ENCODE assay signal across 15 cellular contexts in the genomic region with DNA sequence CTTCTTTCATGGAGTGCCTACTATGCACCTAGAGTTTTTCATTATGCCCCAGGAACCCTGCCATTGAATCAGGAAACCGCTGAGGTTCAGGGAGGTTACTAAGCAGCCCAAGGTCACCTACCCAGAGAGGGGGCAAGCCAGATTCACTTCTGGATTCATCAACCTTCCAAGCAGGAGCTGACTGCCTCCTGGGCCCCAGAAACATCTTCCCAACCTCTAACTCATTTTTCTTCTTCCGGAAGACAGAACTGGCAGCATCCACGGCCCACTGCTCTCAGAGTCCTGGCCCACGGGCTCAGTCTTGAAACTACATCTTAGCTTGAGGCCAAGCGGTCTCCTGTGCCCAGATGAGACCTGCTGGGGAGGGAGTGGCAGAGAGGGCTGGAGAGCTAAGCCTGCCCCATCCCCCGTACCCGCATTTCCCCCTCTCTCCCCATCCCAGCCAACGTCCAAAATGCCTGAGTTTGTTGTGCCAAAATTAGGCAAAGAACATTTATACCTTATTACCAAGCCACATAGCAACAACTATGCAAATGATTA.
DNase-seq lines count a peak whose midpoint lies in the region; ATAC-seq and TF ChIP-seq lines count a peak whose summit lies in the region.
"Had no signal": no experiment of that assay in that cellular context is flagged by ENCODE, and none has a peak within 500 bp of the region (broad histone marks: within the 10 kb centered on the region; RNA-seq: fewer than 3 reads in every experiment).

No MANE protein-coding gene starts in this region.

- H3K9me3 ChIP-seq in IMR-90 (ENCODE audit: control insufficient read depth, insufficient read depth, low read length) (no peaks in the 10 kb centered on the region), colonic mucosa (no peaks in the 10 kb centered on the region)
- H3K9me3 ChIP-seq: left ventricle myocardium inferior had no signal

- no peak overlapping the region for H2AFZ ChIP-seq in IMR-90 (replicated peaks; ENCODE audit: low read length, poor library complexity)

- no peak overlapping the region for H4K5ac ChIP-seq in IMR-90 (ENCODE audit: low read depth, low read length)

- no peak overlapping the region for H3K4me2 ChIP-seq in IMR-90 (ENCODE audit: low read depth, low read length)

- H2BK20ac ChIP-seq in IMR-90 (ENCODE audit: low read depth, low read length) = peak overlapping the region; percentile 88

- H2BK15ac ChIP-seq in IMR-90 (ENCODE audit: low read depth, low read length) = no peak overlapping the region

- CTCF ChIA-PET in IMR-90 (lab: Yijun Ruan, JAX) = interaction anchor here (1.7 kb wide), 1 partner anchor 167 kb away, joined by 3 read pairs; no protein-coding TSS in a partner anchor

- H3K9me3 Mint-ChIP-seq in CD14-positive monocyte (no peaks in the 10 kb centered on the region), osteocyte (ENCODE audit: unreplicated experiment) (peaks cover 8% of the 10 kb centered on the region)

- peaks cover 17% of the 10 kb centered on the region for H3K4me1 ChIP-seq in IMR-90 (ENCODE audit: control insufficient read depth, insufficient read depth, low read length)
- no peaks in the 10 kb centered on the region for H3K4me1 ChIP-seq in colonic mucosa
- H3K4me1 ChIP-seq: left ventricle myocardium inferior had no signal

- H3K27ac Mint-ChIP-seq in CD14-positive monocyte = no peak overlapping the region
- peak overlapping the region; percentile 92 for H3K27ac Mint-ChIP-seq in osteocyte (ENCODE audit: unreplicated experiment)

- H4K91ac ChIP-seq in IMR-90 (ENCODE audit: insufficient read depth, low read depth, low read length) = 0 out of 2 replicates have a peak overlapping the region, but pooled peaks have one; percentile 0

- H3K79me1 ChIP-seq in IMR-90 (ENCODE audit: low read depth in 1 of 2, low read length in 2 of 2) = no peaks in the 10 kb centered on the region

- no peak overlapping the region for H3K18ac ChIP-seq in IMR-90 (ENCODE audit: low read depth, low read length)

- H2BK5ac ChIP-seq in IMR-90 (ENCODE audit: low read depth, low read length, poor library complexity, severe bottlenecking) = no peak overlapping the region

- H3K4me3 Mint-ChIP-seq in CD14-positive monocyte (no peak overlapping the region), osteocyte (ENCODE audit: unreplicated experiment) (no peak overlapping the region)

- H3K27ac ChIP-seq in IMR-90 (ENCODE audit: insufficient read depth, low read length) (no peak overlapping the region), colonic mucosa (no peak overlapping the region)
- H3K27ac ChIP-seq: dorsolateral prefrontal cortex, epithelial cell of prostate, left ventricle myocardium inferior had no signal

- peaks cover 13% of the 10 kb centered on the region for H3K9me1 ChIP-seq in IMR-90 (ENCODE audit: insufficient read depth, low read length)

- peak overlapping the region; percentile 87 for H2BK120ac ChIP-seq in IMR-90 (ENCODE audit: low read depth, low read length)

- H3K4ac ChIP-seq in IMR-90 (ENCODE audit: low read depth, low read length) = peak overlapping the region; percentile 69

- dilution Hi-C loops in IMR-90 (cut with HindIII; ENCODE audit: low sequenced_read_pairs, unreplicated experiment) = no loop called here

- DNase-seq in CD14-positive monocyte (ENCODE audit: low spot score) (no peak), IMR-90 (no peak), colonic mucosa (peak; percentile 4), osteocyte (ENCODE audit: extremely low spot score, unreplicated experiment) (peak; percentile 72), mucosa of gallbladder (ENCODE audit: low spot score) (no peak)
- DNase-seq in activated CD4-positive, alpha-beta T cell treated with anti-CD3 and anti-CD28 coated beads for 1 hour = no peak
- DNase-seq: dorsolateral prefrontal cortex, KBM-7, left ventricle myocardium inferior, NCI-H1092 treated with DMSO at 0.1 percent for 48 hours, NCI-H2107, NCI-H526 had no signal

- no peaks in the 10 kb centered on the region for H3K36me3 Mint-ChIP-seq in CD14-positive monocyte
- H3K36me3 Mint-ChIP-seq in osteocyte (ENCODE audit: unreplicated experiment) = no peaks in the 10 kb centered on the region

- POLR2A ChIA-PET in IMR-90 (lab: Charles Lee; ENCODE audit: unreplicated experiment) = no interaction called here

- H3K9ac ChIP-seq in IMR-90 (ENCODE audit: low read depth, low read length) (no peak overlapping the region), colonic mucosa (ENCODE audit: low read depth in 2 of 2, low read length in 2 of 2) (no peak overlapping the region)

- H3K27me3 Mint-ChIP-seq in CD14-positive monocyte (ENCODE audit: low read depth in 3 of 3) = peaks cover 0 to 3% (median 3%) of the 10 kb centered on the region in 3 donors
- no peaks in the 10 kb centered on the region for H3K27me3 Mint-ChIP-seq in osteocyte (ENCODE audit: unreplicated experiment)

- TF ChIP-seq CTCF in CD14-positive monocyte (IDR thresholded peaks at IDR 0.05) (peak; percentile 52), IMR-90 (conservative IDR thresholded peaks at IDR 0.05; ENCODE audit: low read depth, low read length) (no peak), colonic mucosa (IDR thresholded peaks at IDR 0.05) (peak; percentile 4), osteocyte (IDR thresholded peaks at IDR 0.05) (no peak)

- ATAC-seq in IMR-90 (ENCODE audit: low read depth) (no peak), GM19328 (IDR thresholded peaks at IDR 0.05; ENCODE audit: unreplicated experiment) (no peak), GM19395 (IDR thresholded peaks at IDR 0.05; ENCODE audit: unreplicated experiment) (no peak)

- TF ChIP-seq POLR2A in IMR-90 (IDR thresholded peaks at IDR 0.05; ENCODE audit: low read depth, low read length) = no peak

- H4K8ac ChIP-seq in IMR-90 (ENCODE audit: low read depth in 2 of 2, low read length in 2 of 2) = no peak overlapping the region

- H3K4me1 Mint-ChIP-seq in CD14-positive monocyte = no peaks in the 10 kb centered on the region
- H3K4me1 Mint-ChIP-seq in osteocyte (ENCODE audit: unreplicated experiment) = peaks cover 83% of the 10 kb centered on the region

- H3K36me3 ChIP-seq in IMR-90 (ENCODE audit: control insufficient read depth, insufficient read depth, low read length) (no peaks in the 10 kb centered on the region), colonic mucosa (no peaks in the 10 kb centered on the region)
- H3K36me3 ChIP-seq: left ventricle myocardium inferior had no signal

- BruUV-seq in IMR-90 (replicated peaks; lab: Mats Ljungman, UMichigan) = no TSS peak

- H3K4me3 ChIP-seq in IMR-90 (ENCODE audit: insufficient read depth, low read depth, low read length) (no peak overlapping the region), colonic mucosa (no peak overlapping the region)
- H3K4me3 ChIP-seq: dorsolateral prefrontal cortex, left ventricle myocardium inferior had no signal

- no peak overlapping the region for H3K14ac ChIP-seq in IMR-90 (replicated peaks; ENCODE audit: low read depth, low read length)

- peaks cover 15% of the 10 kb centered on the region for H3K27me3 ChIP-seq in IMR-90 (ENCODE audit: control insufficient read depth, insufficient read depth, low read length)
- no peaks in the 10 kb centered on the region for H3K27me3 ChIP-seq in colonic mucosa

- WGBS in IMR-90 (ENCODE audit: extremely low coverage in 2 of 2, insufficient read length in 1 of 2), 2 experiments = no CpG with 5 or more reads among the region's 8 CpGs

- no peaks in the 10 kb centered on the region for H4K20me1 ChIP-seq in IMR-90 (ENCODE audit: insufficient read depth, low read length)

- no peak overlapping the region for H3K56ac ChIP-seq in IMR-90 (ENCODE audit: extremely low read depth, insufficient read depth, low read length)

- peak overlapping the region; percentile 52 for H2AK5ac ChIP-seq in IMR-90 (ENCODE audit: low read depth, low read length)

- no peak for TF ChIP-seq RAD21 in IMR-90 (IDR thresholded peaks at IDR 0.05; ENCODE audit: low read length)

- intact Hi-C loops in CD14-positive monocyte (cut with micrococcal nuclease) (no loop called here), IMR-90 (cut with micrococcal nuclease) (loop anchor here (10.0 kb wide), 1 partner anchor 406 kb away; no protein-coding TSS in a partner anchor), colonic mucosa (cut with DNase I) (no loop called here)

- peak overlapping the region; percentile 32 for H2AK9ac ChIP-seq in IMR-90 (replicated peaks; ENCODE audit: low read depth, low read length, poor library complexity)

- in situ Hi-C loops in IMR-90 (cut with MboI; ENCODE audit: low sequenced_read_pairs) = loop anchor here (25.0 kb wide), 1 partner anchor 1244 kb away; no protein-coding TSS in a partner anchor

- no peak overlapping the region for H3K23ac ChIP-seq in IMR-90 (ENCODE audit: low read depth, low read length)

TF ChIP-seq in IMR-90, 13 proteins besides CTCF, POLR2A, EP300 and RAD21 (continues in another document):
- TF ChIP-seq FOS (IDR thresholded peaks at IDR 0.05; ENCODE audit: low read depth, low read length) (no peak), MAZ (IDR thresholded peaks at IDR 0.05; ENCODE audit: borderline replicate concordance, low read depth, low read length) (no peak), BHLHE40 (IDR thresholded peaks at IDR 0.05; ENCODE audit: low read depth, low read length) (no peak), RCOR1 (IDR thresholded peaks at IDR 0.05; ENCODE audit: insufficient replicate concordance, low read length) (no peak), CHD1 (IDR thresholded peaks at IDR 0.05; ENCODE audit: low read depth, low read length) (no peak), RFX5 (IDR thresholded peaks at IDR 0.05; ENCODE audit: low read depth, low read length) (no peak), NFE2L2 (IDR thresholded peaks at IDR 0.05; ENCODE audit: low read depth, low read length) (no peak), MXI1 (IDR thresholded peaks at IDR 0.05; ENCODE audit: borderline replicate concordance, low read depth, low read length) (no peak)
- TF ChIP-seq, protein P1, sequence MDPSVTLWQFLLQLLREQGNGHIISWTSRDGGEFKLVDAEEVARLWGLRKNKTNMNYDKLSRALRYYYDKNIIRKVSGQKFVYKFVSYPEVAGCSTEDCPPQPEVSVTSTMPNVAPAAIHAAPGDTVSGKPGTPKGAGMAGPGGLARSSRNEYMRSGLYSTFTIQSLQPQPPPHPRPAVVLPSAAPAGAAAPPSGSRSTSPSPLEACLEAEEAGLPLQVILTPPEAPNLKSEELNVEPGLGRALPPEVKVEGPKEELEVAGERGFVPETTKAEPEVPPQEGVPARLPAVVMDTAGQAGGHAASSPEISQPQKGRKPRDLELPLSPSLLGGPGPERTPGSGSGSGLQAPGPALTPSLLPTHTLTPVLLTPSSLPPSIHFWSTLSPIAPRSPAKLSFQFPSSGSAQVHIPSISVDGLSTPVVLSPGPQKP (IDR thresholded peaks at IDR 0.05; ENCODE audit: borderline replicate concordance, low read depth, low read length) = no peak
- TF ChIP-seq, protein P2, sequence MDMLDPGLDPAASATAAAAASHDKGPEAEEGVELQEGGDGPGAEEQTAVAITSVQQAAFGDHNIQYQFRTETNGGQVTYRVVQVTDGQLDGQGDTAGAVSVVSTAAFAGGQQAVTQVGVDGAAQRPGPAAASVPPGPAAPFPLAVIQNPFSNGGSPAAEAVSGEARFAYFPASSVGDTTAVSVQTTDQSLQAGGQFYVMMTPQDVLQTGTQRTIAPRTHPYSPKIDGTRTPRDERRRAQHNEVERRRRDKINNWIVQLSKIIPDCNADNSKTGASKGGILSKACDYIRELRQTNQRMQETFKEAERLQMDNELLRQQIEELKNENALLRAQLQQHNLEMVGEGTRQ (IDR thresholded peaks at IDR 0.05; ENCODE audit: low read depth, low read length) = no peak

Comparison
In these comparisons a context has a peak if more than half of its experiments do, and no peak if none do; other contexts are left out.
1. DNase-seq: peak in colonic mucosa (single experiment) and osteocyte (single experiment); none in CD14-positive monocyte (single experiment), IMR-90 (single experiment), mucosa of gallbladder (single experiment) and activated CD4-positive, alpha-beta T cell treated with anti-CD3 and anti-CD28 coated beads for 1 hour (single experiment).
2. CTCF ChIP-seq: peak in CD14-positive monocyte (single experiment) and colonic mucosa (single experiment); none in IMR-90 (single experiment) and osteocyte (single experiment).